ENCODE assay signal across 8 cellular contexts in the genomic region with DNA sequence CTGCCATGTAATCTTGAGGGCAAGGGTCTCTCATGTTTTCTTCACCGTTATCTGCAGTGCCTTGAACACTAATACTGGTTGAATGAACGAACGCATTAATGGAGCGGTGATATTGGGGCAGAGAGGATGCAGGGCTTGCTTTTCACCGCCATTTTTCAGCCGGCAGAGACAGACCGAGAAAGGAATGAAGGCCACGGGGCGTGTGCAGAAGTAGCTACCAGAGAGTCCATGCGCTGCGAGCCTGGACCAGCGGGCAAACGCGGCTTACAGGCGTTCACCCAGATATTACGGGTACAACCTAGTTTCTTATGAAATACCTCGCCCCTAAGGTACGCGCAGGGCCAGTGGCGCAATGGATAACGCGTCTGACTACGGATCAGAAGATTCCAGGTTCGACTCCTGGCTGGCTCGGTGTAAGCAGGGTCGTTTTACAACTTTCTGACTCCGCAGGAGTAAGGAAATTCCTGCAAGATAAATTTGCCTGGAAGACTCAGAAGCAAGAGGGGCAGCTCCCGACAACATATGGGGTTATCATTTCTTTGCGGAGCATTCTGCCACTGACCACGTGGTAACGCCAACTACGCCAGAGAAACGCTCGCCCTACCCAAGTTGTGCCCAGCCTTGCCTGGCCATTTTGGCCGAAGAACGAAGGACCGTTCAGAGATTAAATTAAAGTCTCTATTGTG. TPM values are rescaled to one million over a fixed set of nuclear protein-coding genes. Genes with fewer than 3 reads are reported as not detected.
A peak's percentile ranks its signal among the peaks of the same experiment; 100 is the strongest.
DNase-seq lines count a peak whose midpoint lies in the region; TF ChIP-seq lines count a peak whose summit lies in the region.

No MANE protein-coding gene starts in this region.

- H2BK12ac ChIP-seq in neuronal stem cell (ENCODE audit: low read length): no peak overlapping the region

- H3F3A ChIP-seq in MM.1S (ENCODE audit: insufficient read depth, low read length): peaks cover 57% of the 10 kb centered on the region

- H3K4me2 ChIP-seq in MM.1S (ENCODE audit: low read depth, low read length): peak overlapping the region; percentile 97
- H3K4me2 ChIP-seq in neuronal stem cell (ENCODE audit: insufficient read depth, low read length, poor library complexity, severe bottlenecking): peak overlapping the region; percentile 79

- DNase-seq in EH (ENCODE audit: low read depth): peak; percentile 95
- DNase-seq in HAP-1 (ENCODE audit: low spot score in 2 of 2): peak; percentile 93
- peak; percentile 88 for DNase-seq in MM.1S
- peak; percentile 83 for DNase-seq in SHP77 treated with DMSO at 0.1 percent for 48 hours (lab: John Stamatoyannopoulos, UW)
- peak; percentile 86 for DNase-seq in activated gamma-delta T cell treated with Interleukin-2 at 50 U/mL for 16 hours
- peak; percentile 92 for DNase-seq in foreskin melanocyte
- DNase-seq in neuronal stem cell (ENCODE audit: low spot score): peak; percentile 85
- DNase-seq in stromal cell of bone marrow (ENCODE audit: low read depth): peak; percentile 72

- no peaks in the 10 kb centered on the region for H4K20me1 ChIP-seq in MM.1S (ENCODE audit: insufficient read depth, low read length)

- H3K4me3 ChIP-seq in HAP-1 (peak overlapping the region; percentile 75), MM.1S (ENCODE audit: low read length) (peak overlapping the region; percentile 96), neuronal stem cell (ENCODE audit: low read length in 2 of 2) (peak overlapping the region; percentile 88 to 89)

- H3K9me2 ChIP-seq in MM.1S (replicated peaks; ENCODE audit: insufficient read depth, low read length): no peaks in the 10 kb centered on the region

- no peaks in the 10 kb centered on the region for H3K27me3 ChIP-seq in HAP-1 (ENCODE audit: low read depth)
- H3K27me3 ChIP-seq in MM.1S (replicated peaks; ENCODE audit: insufficient read depth, low read length): no peaks in the 10 kb centered on the region
- no peaks in the 10 kb centered on the region for H3K27me3 ChIP-seq in neuronal stem cell (ENCODE audit: control insufficient read depth in 3 of 3, insufficient read depth in 3 of 3, low read depth in 1 of 3, low read length in 3 of 3)

- H2AFZ ChIP-seq in MM.1S (ENCODE audit: low read length): peak overlapping the region; percentile 65
- H2AFZ ChIP-seq in neuronal stem cell (ENCODE audit: low read length): peak overlapping the region; percentile 78

- H3K14ac ChIP-seq in neuronal stem cell (ENCODE audit: low read length): no peak overlapping the region

- H2BK5ac ChIP-seq in neuronal stem cell (ENCODE audit: low read length): no peak overlapping the region

- TF ChIP-seq CTCF in MM.1S (IDR thresholded peaks at IDR 0.05; ENCODE audit: low read length): no peak

- H2BK15ac ChIP-seq in neuronal stem cell (ENCODE audit: low read length): no peak overlapping the region

- H3K23ac ChIP-seq in neuronal stem cell (ENCODE audit: low read depth, low read length, poor library complexity): no peak overlapping the region

- H3K4me1 ChIP-seq in HAP-1 (peaks cover 15% of the 10 kb centered on the region), MM.1S (ENCODE audit: low read length) (peaks cover 30% of the 10 kb centered on the region), neuronal stem cell (ENCODE audit: control insufficient read depth in 2 of 2, insufficient read depth in 1 of 2, low read depth in 1 of 2, low read length in 2 of 2) (peaks cover 0 to 5% of the 10 kb centered on the region in 2 donors)

- no peak overlapping the region for H2AK5ac ChIP-seq in neuronal stem cell (ENCODE audit: low read depth, low read length)

- no peaks in the 10 kb centered on the region for H3K79me1 ChIP-seq in neuronal stem cell (ENCODE audit: low read depth, low read length)

- H4K8ac ChIP-seq in neuronal stem cell (ENCODE audit: low read depth, low read length): no peak overlapping the region

- H4K91ac ChIP-seq in neuronal stem cell (ENCODE audit: low read depth, low read length, poor library complexity): no peak overlapping the region

- peak overlapping the region; percentile 96 for H3K27ac ChIP-seq in MM.1S (ENCODE audit: low read length)
- peak overlapping the region; percentile 95 for H3K27ac ChIP-seq in neuronal stem cell (replicated peaks; ENCODE audit: low read length)

- H2BK120ac ChIP-seq in neuronal stem cell (ENCODE audit: low read depth, low read length): no peak overlapping the region

- no CpG with 5 or more reads among the region's 37 CpGs for WGBS in neuronal stem cell (ENCODE audit: extremely low coverage in 2 of 2, insufficient read length in 2 of 2, insufficient replicate concordance in 1 of 2), 2 donors

- H3K79me2 ChIP-seq in MM.1S (ENCODE audit: low read length): peaks cover 39% of the 10 kb centered on the region

- H3K9ac ChIP-seq in MM.1S (ENCODE audit: low read length) (peak overlapping the region; percentile 91), neuronal stem cell (ENCODE audit: low read depth, low read length, poor library complexity) (peak overlapping the region; percentile 85)

- no peak overlapping the region for H3K4ac ChIP-seq in neuronal stem cell (ENCODE audit: low read length)

- H3K9me3 ChIP-seq in HAP-1: no peaks in the 10 kb centered on the region
- H3K9me3 ChIP-seq in MM.1S (replicated peaks; ENCODE audit: insufficient read depth, low read length): no peaks in the 10 kb centered on the region
- H3K9me3 ChIP-seq in neuronal stem cell (replicated peaks in 1 of 2; ENCODE audit: control insufficient read depth in 2 of 2, insufficient read depth in 1 of 2, low read depth in 1 of 2, low read length in 2 of 2): no peaks in the 10 kb centered on the region

- H3K18ac ChIP-seq in neuronal stem cell (ENCODE audit: low read length): peak overlapping the region; percentile 54

- in situ Hi-C loops in HAP-1 (cut with MboI; ENCODE audit: low sequenced_read_pairs): loop anchor here (5.0 kb wide), 1 partner anchor 210 kb away; no protein-coding TSS in a partner anchor

- H3K36me3 ChIP-seq in HAP-1 (replicated peaks) (peaks cover 11% of the 10 kb centered on the region), MM.1S (replicated peaks; ENCODE audit: insufficient read depth, low read length) (no peaks in the 10 kb centered on the region), neuronal stem cell (replicated peaks in 1 of 2; ENCODE audit: control insufficient read depth in 2 of 2, insufficient read depth in 2 of 2, low read length in 2 of 2) (peaks cover 3 to 25% of the 10 kb centered on the region in 2 donors)

RNA-seq across cellular contexts. Expression of gene HMGN4, which starts 0.9 kb away (rescaled TPM):
- 47.8 TPM for polyA plus RNA-seq in neuronal stem cell (2013, experiment 1 of 2)
- polyA plus RNA-seq in neuronal stem cell (2013, experiment 2 of 2): 44.3 TPM

RNA-seq across cellular contexts. Expression of gene BTN1A1, which starts 37.2 kb away (rescaled TPM):
- 0.04 TPM for polyA plus RNA-seq in neuronal stem cell (2013, experiment 1 of 2)
- 0.04 TPM for polyA plus RNA-seq in neuronal stem cell (2013, experiment 2 of 2)

RNA-seq across cellular contexts. Expression of gene ABT1, which starts 59.5 kb away (rescaled TPM):
- 18.0 TPM for polyA plus RNA-seq in neuronal stem cell (2013, experiment 1 of 2)
- polyA plus RNA-seq in neuronal stem cell (2013, experiment 2 of 2): 16.9 TPM

Comparison
In these comparisons a context has a peak if more than half of its experiments do, and no peak if none do; other contexts are left out.
1. Peak in every context shown above with its lines: DNase-seq, H3K4me3 ChIP-seq and H3K27ac ChIP-seq.